In genomic region chr13:33123066-33123940, GRCh38 we compare ENCODE assay signal across 10 cellular contexts.
A peak's percentile ranks its signal among the peaks of the same experiment; 100 is the strongest.
DNase-seq lines count a peak whose midpoint lies in the region; ATAC-seq, FAIRE-seq and TF ChIP-seq lines count a peak whose summit lies in the region.
"Had no signal": no experiment of that assay in that cellular context is flagged by ENCODE, and none has a peak within 500 bp of the region (broad histone marks: within the 10 kb centered on the region; RNA-seq: fewer than 3 reads in every experiment).

No MANE protein-coding gene starts in this region.

- intact Hi-C loops in PC-9 (cut with micrococcal nuclease; ENCODE audit: unreplicated experiment) = no loop called here
- intact Hi-C loops in gastrocnemius medialis (cut with DNase I; ENCODE audit: low total_unique reads) = loop anchor here (10.0 kb wide), 1 partner anchor 589 kb away; the partner anchor contains the start of gene N4BP2L2
- intact Hi-C loops in activated CD8-positive, alpha-beta T cell treated with anti-CD3 and anti-CD28 coated beads for 36 hours (cut with micrococcal nuclease) = no loop called here

- peaks cover 1% of the 10 kb centered on the region for H3K27me3 Mint-ChIP-seq in activated CD8-positive, alpha-beta T cell treated with anti-CD3 and anti-CD28 coated beads for 36 hours

- H3K4me3 ChIP-seq in GM23248 (no peak overlapping the region), PC-9 (no peak overlapping the region), gastroesophageal sphincter (no peak overlapping the region), gastrocnemius medialis (no peak overlapping the region)

- H3K9me3 Mint-ChIP-seq in activated CD8-positive, alpha-beta T cell treated with anti-CD3 and anti-CD28 coated beads for 36 hours = no peaks in the 10 kb centered on the region

- H3K36me3 ChIP-seq in GM23248 (ENCODE audit: low read depth) = peaks cover 47% of the 10 kb centered on the region
- peaks cover 22% of the 10 kb centered on the region; the same call in 1 of the 2 replicates for H3K36me3 ChIP-seq in PC-9 (ENCODE audit: low read depth)
- H3K36me3 ChIP-seq in gastroesophageal sphincter = peaks cover 0 to 55% of the 10 kb centered on the region in 2 donors
- H3K36me3 ChIP-seq in gastrocnemius medialis = peaks cover 0 to 10% of the 10 kb centered on the region in 2 donors

- no peaks in the 10 kb centered on the region for H3K9me2 ChIP-seq in GM23248 (ENCODE audit: insufficient read depth)
- no peaks in the 10 kb centered on the region for H3K9me2 ChIP-seq in PC-9 (ENCODE audit: insufficient read depth)

- ATAC-seq in gastroesophageal sphincter (peak; percentile 18), gastrocnemius medialis (no peak), HG02973 (IDR thresholded peaks at IDR 0.05; ENCODE audit: unreplicated experiment) (no peak)
- no peak for ATAC-seq in activated CD8-positive, alpha-beta T cell treated with anti-CD3 and anti-CD28 coated beads for 36 hours

- DNase-seq in GM23248 (peak; percentile 44), PC-9 (peak in 1 of 2 experiments; percentile 57), gastrocnemius medialis (peak; percentile 38 to 54), HTR-8/SVneo (ENCODE audit: insufficient read length, low spot score) (no peak), GM10266 (ENCODE audit: extremely low spot score) (no peak)
- DNase-seq in activated CD8-positive, alpha-beta T cell treated with anti-CD3 and anti-CD28 coated beads for 36 hours = no peak

- TF ChIP-seq POLR2A in gastroesophageal sphincter (IDR thresholded peaks at IDR 0.05) (no peak), gastrocnemius medialis (IDR thresholded peaks at IDR 0.05) (no peak)

- H3K4me3 Mint-ChIP-seq in activated CD8-positive, alpha-beta T cell treated with anti-CD3 and anti-CD28 coated beads for 36 hours = no peak overlapping the region

- H3K9me3 ChIP-seq in GM23248 (ENCODE audit: low read depth) (no peaks in the 10 kb centered on the region), PC-9 (ENCODE audit: insufficient read depth, low read depth) (no peaks in the 10 kb centered on the region), gastroesophageal sphincter (no peaks in the 10 kb centered on the region), gastrocnemius medialis (no peaks in the 10 kb centered on the region)

- no peaks in the 10 kb centered on the region for H3K4me1 Mint-ChIP-seq in activated CD8-positive, alpha-beta T cell treated with anti-CD3 and anti-CD28 coated beads for 36 hours (ENCODE audit: low read depth)

- H3K4me1 ChIP-seq in GM23248 (ENCODE audit: insufficient read depth) = peaks cover 46% of the 10 kb centered on the region
- peaks cover 84% of the 10 kb centered on the region for H3K4me1 ChIP-seq in PC-9 (replicated peaks; ENCODE audit: insufficient read depth)
- H3K4me1 ChIP-seq in gastroesophageal sphincter = peaks cover 16 to 87% (median 38%) of the 10 kb centered on the region in 3 donors
- peaks cover 31 to 46% of the 10 kb centered on the region in 2 donors for H3K4me1 ChIP-seq in gastrocnemius medialis
- H3K4me1 ChIP-seq: parathyroid adenoma had no signal

- H2AFZ ChIP-seq in GM23248 (no peak overlapping the region), PC-9 (no peak overlapping the region)
- H2AFZ ChIP-seq: parathyroid adenoma had no signal

- H3K9ac ChIP-seq in GM23248 = no peak overlapping the region
- H3K9ac ChIP-seq: parathyroid adenoma had no signal

- H3K4me2 ChIP-seq in GM23248 (ENCODE audit: unreplicated experiment) (no peak overlapping the region), PC-9 (no peak overlapping the region)

- WGBS in GM23248 (ENCODE audit: low coverage in 1 of 2, low lambda C conversion rate in 2 of 2, missing lambda C conversion rate in 2 of 2), 2 experiments = 82 to 86% methylated on average over 9 of the region's 9 CpGs
- WGBS in gastroesophageal sphincter (ENCODE audit: low coverage in 1 of 2), 2 donors = 25 to 65% methylated on average over 2 to 9 of the region's 9 CpGs

- no TSS peak for BruUV-seq in PC-9 (replicated peaks; lab: Mats Ljungman, UMichigan)

- peaks cover 65% of the 10 kb centered on the region for H3F3A ChIP-seq in GM23248 (ENCODE audit: insufficient read depth)
- peaks cover 62% of the 10 kb centered on the region for H3F3A ChIP-seq in PC-9 (ENCODE audit: insufficient read depth, low read depth)

- CTCF ChIA-PET in PC-9 (lab: Charles Lee) = interaction anchor here (0.6 kb wide), 1 partner anchor 456 kb away, joined by 7 read pairs; no protein-coding TSS in a partner anchor
- CTCF ChIA-PET in activated CD8-positive, alpha-beta T cell treated with anti-CD3 and anti-CD28 coated beads for 36 hours (lab: Charles Lee) = no interaction called here

- no peak for FAIRE-seq in HTR-8/SVneo (lab: Jason Lieb, UNC)
- FAIRE-seq: TTC549 had no signal

- no peak overlapping the region for H3K27ac Mint-ChIP-seq in activated CD8-positive, alpha-beta T cell treated with anti-CD3 and anti-CD28 coated beads for 36 hours

- H4K20me1 ChIP-seq in GM23248 (ENCODE audit: insufficient read depth) (no peaks in the 10 kb centered on the region), PC-9 (ENCODE audit: insufficient read depth) (no peaks in the 10 kb centered on the region)

- H3K79me2 ChIP-seq in GM23248 (ENCODE audit: insufficient read depth) (peaks cover 7% of the 10 kb centered on the region; the same call in 1 of the 2 replicates), PC-9 (ENCODE audit: low read depth) (no peaks in the 10 kb centered on the region; the same call in 1 of the 2 replicates)
- H3K79me2 ChIP-seq: parathyroid adenoma had no signal

- POLR2A ChIA-PET in PC-9 (lab: Charles Lee; ENCODE audit: unreplicated experiment) = no interaction called here
- POLR2A ChIA-PET in activated CD8-positive, alpha-beta T cell treated with anti-CD3 and anti-CD28 coated beads for 36 hours (lab: Charles Lee) = interaction anchor here (0.6 kb wide), 1 partner anchor 13 kb away, joined by 3 read pairs; no protein-coding TSS in a partner anchor

- TF ChIP-seq CTCF in PC-9 (conservative IDR thresholded peaks at IDR 0.05) (no peak), gastroesophageal sphincter (IDR thresholded peaks at IDR 0.05) (no peak), gastrocnemius medialis (IDR thresholded peaks at IDR 0.05 in 4 of 5, conservative IDR thresholded peaks at IDR 0.05 in 1 of 5) (no peak), GM10266 (IDR thresholded peaks at IDR 0.05; ENCODE audit: control insufficient read depth, insufficient read depth, low read depth, missing control alignments) (no peak)
- no peak for TF ChIP-seq CTCF in activated CD8-positive, alpha-beta T cell treated with anti-CD3 and anti-CD28 coated beads for 36 hours (IDR thresholded peaks at IDR 0.05)

- in situ Hi-C loops in GM23248 (cut with MboI) = no loop called here
- in situ Hi-C loops in gastrocnemius medialis (cut with MboI; ENCODE audit: low sequenced_read_pairs in 4 of 4) = no loop called here

- peak overlapping the region; percentile 29 for H3K27ac ChIP-seq in GM23248
- H3K27ac ChIP-seq in PC-9 = peak overlapping the region; percentile 55
- H3K27ac ChIP-seq in gastroesophageal sphincter = peak overlapping the region; percentile 54 to 90 (median 79)
- H3K27ac ChIP-seq in gastrocnemius medialis = peak overlapping the region in 3 of 4 donors; percentile 78 to 85 (median 82)
- H3K27ac ChIP-seq: parathyroid adenoma had no signal

- H3K27me3 ChIP-seq in GM23248 (replicated peaks; ENCODE audit: insufficient read depth) (no peaks in the 10 kb centered on the region), PC-9 (ENCODE audit: insufficient read depth, low read depth) (no peaks in the 10 kb centered on the region), gastroesophageal sphincter (no peaks in the 10 kb centered on the region), gastrocnemius medialis (no peaks in the 10 kb centered on the region)

- no peaks in the 10 kb centered on the region for H3K36me3 Mint-ChIP-seq in activated CD8-positive, alpha-beta T cell treated with anti-CD3 and anti-CD28 coated beads for 36 hours (ENCODE audit: low read depth)

- TF ChIP-seq EP300 in gastroesophageal sphincter (IDR thresholded peaks at IDR 0.05) = no peak

Comparison
In these comparisons a context has a peak if more than half of its experiments do, and no peak if none do; other contexts are left out.
1. DNase-seq: peak in GM23248 (single experiment) and gastrocnemius medialis (2 of 2); none in activated CD8-positive, alpha-beta T cell treated with anti-CD3 and anti-CD28 coated beads for 36 hours (single experiment), HTR-8/SVneo (single experiment) and GM10266 (single experiment).
2. H3K27ac ChIP-seq: peak in every context shown above with its lines; median percentile 82 in gastrocnemius medialis; 79 in gastroesophageal sphincter; 55 in PC-9; 29 in GM23248.